Comparison of ENCODE assay signal across 30 cellular contexts in the genomic region with DNA sequence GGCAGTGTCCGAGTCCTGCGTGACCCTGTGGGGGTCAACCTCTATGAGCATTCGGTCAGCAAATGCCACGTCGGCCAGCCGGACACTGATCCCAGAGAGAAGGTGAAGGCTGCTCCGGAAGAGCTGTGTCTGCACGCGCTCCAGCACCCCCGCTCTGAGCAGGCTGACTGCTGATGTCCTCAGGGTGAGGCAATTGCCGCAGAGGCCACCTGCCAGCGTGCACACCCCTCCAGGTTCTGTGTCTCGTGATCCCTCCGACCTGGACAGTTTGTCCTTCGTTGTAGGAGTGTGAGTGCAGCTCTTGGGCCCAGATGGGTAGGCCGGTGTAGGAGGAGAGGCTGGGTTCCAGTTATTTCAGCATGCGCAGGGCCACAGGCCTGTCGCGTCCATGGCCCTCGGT. TPM values are rescaled to one million over a fixed set of nuclear protein-coding genes. Genes with fewer than 3 reads are reported as not detected.
"Had no signal": no experiment of that assay in that cellular context is flagged by ENCODE, and none has a peak within 500 bp of the region (broad histone marks: within the 10 kb centered on the region; RNA-seq: fewer than 3 reads in every experiment).

No MANE protein-coding gene starts in this region.

- H3K9me3 Mint-ChIP-seq: naive thymus-derived CD4-positive, alpha-beta T cell; natural killer cell; nephron; neural crest cell; stimulated activated effector memory CD8-positive, alpha-beta T cell treated with anti-CD3 and anti-CD28 coated beads, Interleukin-12 subunit alpha, Interleukin-12 subunit beta, amount 100 ng/mL, for 72 hours; stimulated activated naive B cell treated with anti-CD40 and anti-IgM and Interleukin-4, amounts not matched to agents 10 μg/mL and 1 μg/mL and 100 μg/mL, for 72 hours; stimulated activated naive CD8-positive, alpha-beta T cell treated with anti-CD3 and anti-CD28 coated beads, Interleukin-15, Interleukin-2, amounts not matched to agents 100 ng/mL and 50 ng/mL, for 24 hours; type B pancreatic cell had no signal

- H3K4me3 Mint-ChIP-seq: naive thymus-derived CD4-positive, alpha-beta T cell; natural killer cell; nephron; neural crest cell; stimulated activated effector memory CD8-positive, alpha-beta T cell treated with anti-CD3 and anti-CD28 coated beads, Interleukin-12 subunit alpha, Interleukin-12 subunit beta, amount 100 ng/mL, for 72 hours; stimulated activated naive B cell treated with anti-CD40 and anti-IgM and Interleukin-4, amounts not matched to agents 10 μg/mL and 1 μg/mL and 100 μg/mL, for 72 hours; stimulated activated naive CD8-positive, alpha-beta T cell treated with anti-CD3 and anti-CD28 coated beads, Interleukin-15, Interleukin-2, amounts not matched to agents 100 ng/mL and 50 ng/mL, for 24 hours; type B pancreatic cell had no signal

- H3K27ac ChIP-seq: neutrophil, pancreas, prostate gland, right atrium auricular region, right lobe of liver, sigmoid colon, stomach, thoracic aorta, thyroid gland, tibial nerve, upper lobe of right lung, uterus had no signal

- DNase-seq: naive thymus-derived CD4-positive, alpha-beta T cell; natural killer cell; occipital lobe; pancreas; retina; sigmoid colon; small intestine; stimulated activated CD4-positive, alpha-beta T cell treated with anti-CD3 and anti-CD28 coated beads, Interleukin-15, amount 100 ng/mL, for 24 hours; stimulated activated CD4-positive, alpha-beta T cell treated with anti-CD3 and anti-CD28 coated beads, Interleukin-2, amount 100 ng/mL, for 24 hours; stimulated activated CD4-positive, alpha-beta T cell treated with anti-CD3 and anti-CD28 coated beads, Interleukin-2, amount 100 ng/mL, for 48 hours; stimulated activated CD4-positive, alpha-beta T cell treated with anti-CD3 and anti-CD28 coated beads, Interleukin-4, amount 100 ng/mL, for 24 hours; stimulated activated naive B cell treated with anti-CD40 and anti-IgM and Interleukin-4, amounts not matched to agents 10 μg/mL and 1 μg/mL and 100 μg/mL, for 72 hours; stimulated activated naive CD4-positive, alpha-beta T cell treated with Interleukin-2 at 50 U/mL for 16 hours; stomach; thyroid gland; upper lobe of right lung; uterus had no signal

- H3K27ac Mint-ChIP-seq: naive thymus-derived CD4-positive, alpha-beta T cell; natural killer cell; nephron; stimulated activated effector memory CD8-positive, alpha-beta T cell treated with anti-CD3 and anti-CD28 coated beads, Interleukin-12 subunit alpha, Interleukin-12 subunit beta, amount 100 ng/mL, for 72 hours; stimulated activated naive B cell treated with anti-CD40 and anti-IgM and Interleukin-4, amounts not matched to agents 10 μg/mL and 1 μg/mL and 100 μg/mL, for 72 hours; stimulated activated naive CD8-positive, alpha-beta T cell treated with anti-CD3 and anti-CD28 coated beads, Interleukin-15, Interleukin-2, amounts not matched to agents 100 ng/mL and 50 ng/mL, for 24 hours; type B pancreatic cell had no signal

- H3K27me3 ChIP-seq: neutrophil, pancreas, right atrium auricular region, right lobe of liver, sigmoid colon, stomach, thyroid gland, tibial nerve, upper lobe of right lung, uterus had no signal

- ATAC-seq: naive thymus-derived CD4-positive, alpha-beta T cell; natural killer cell; pancreas; right lobe of liver; stimulated activated effector memory CD8-positive, alpha-beta T cell treated with anti-CD3 and anti-CD28 coated beads, Interleukin-12 subunit alpha, Interleukin-12 subunit beta, amount 100 ng/mL, for 72 hours; stimulated activated naive B cell treated with anti-CD40 and anti-IgM and Interleukin-4, amounts not matched to agents 10 μg/mL and 1 μg/mL and 100 μg/mL, for 72 hours; upper lobe of right lung had no signal

- H3K4me1 Mint-ChIP-seq: naive thymus-derived CD4-positive, alpha-beta T cell; natural killer cell; nephron; neural crest cell; stimulated activated effector memory CD8-positive, alpha-beta T cell treated with anti-CD3 and anti-CD28 coated beads, Interleukin-12 subunit alpha, Interleukin-12 subunit beta, amount 100 ng/mL, for 72 hours; stimulated activated naive B cell treated with anti-CD40 and anti-IgM and Interleukin-4, amounts not matched to agents 10 μg/mL and 1 μg/mL and 100 μg/mL, for 72 hours had no signal

- FAIRE-seq: pancreas, small intestine had no signal

- H3K4me3 ChIP-seq: pancreas, prostate gland, right atrium auricular region, right lobe of liver, sigmoid colon, stomach, thoracic aorta, thyroid gland, tibial nerve, upper lobe of right lung, uterus had no signal

- H3K36me3 ChIP-seq: pancreas, prostate gland, right lobe of liver, uterus had no signal

- H3K4me1 ChIP-seq: pancreas, prostate gland, right lobe of liver, uterus had no signal

- H3K9me3 ChIP-seq: neutrophil, pancreas, prostate gland, right atrium auricular region, right lobe of liver, sigmoid colon, stomach, thoracic aorta, thyroid gland, tibial nerve, upper lobe of right lung, uterus had no signal

- H3K36me3 Mint-ChIP-seq: natural killer cell; stimulated activated effector memory CD8-positive, alpha-beta T cell treated with anti-CD3 and anti-CD28 coated beads, Interleukin-12 subunit alpha, Interleukin-12 subunit beta, amount 100 ng/mL, for 72 hours; type B pancreatic cell had no signal

- H3K27me3 Mint-ChIP-seq: naive thymus-derived CD4-positive, alpha-beta T cell; stimulated activated naive CD8-positive, alpha-beta T cell treated with anti-CD3 and anti-CD28 coated beads, Interleukin-15, Interleukin-2, amounts not matched to agents 100 ng/mL and 50 ng/mL, for 24 hours; type B pancreatic cell had no signal

RNA-seq across cellular contexts. Expression of a gene that starts 55.3 kb away (rescaled TPM):
- total RNA-seq: neural crest cell, occipital lobe, osteocyte, pulmonary artery endothelial cell had no signal
- polyA plus RNA-seq: naive thymus-derived CD4-positive, alpha-beta T cell had no signal
